Comparison of ENCODE assay signal across 8 cellular contexts in the genomic region with DNA sequence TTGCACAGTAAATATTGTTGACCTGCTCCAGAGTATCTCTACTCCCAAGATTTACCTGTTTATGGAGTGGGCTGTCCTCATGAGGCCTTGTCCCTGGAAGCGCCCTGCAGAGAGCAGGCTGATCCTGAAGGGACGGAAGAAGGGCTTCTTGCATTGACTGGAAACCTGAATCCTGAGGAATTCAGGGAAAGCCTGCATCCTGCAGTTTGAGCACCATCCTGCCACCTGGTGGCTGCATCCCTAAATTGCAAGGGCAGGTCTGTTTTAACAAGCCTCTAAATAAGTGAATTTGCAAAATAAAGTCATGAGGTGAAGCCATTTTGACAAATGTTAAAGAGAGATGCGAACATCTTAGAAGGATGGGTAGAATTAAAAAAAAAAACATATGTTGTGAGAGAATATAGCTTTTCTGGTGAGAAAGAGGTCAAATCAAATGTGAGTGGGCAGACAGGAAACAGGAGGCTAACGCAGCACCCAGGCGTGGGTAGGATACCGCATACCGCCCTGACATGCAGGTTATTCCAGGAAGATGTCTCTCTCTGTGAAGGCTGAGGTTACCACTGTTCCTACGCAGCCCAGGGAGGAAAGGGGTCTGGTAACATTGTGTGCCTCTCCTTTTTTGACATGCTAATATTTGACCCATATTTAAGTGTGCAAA.
A peak's percentile ranks its signal among the peaks of the same experiment; 100 is the strongest.
DNase-seq lines count a peak whose midpoint lies in the region; ATAC-seq and TF ChIP-seq lines count a peak whose summit lies in the region.

No MANE protein-coding gene starts in this region.

- no peak overlapping the region for H3K4me2 ChIP-seq in SU-DHL-6 (ENCODE audit: low read depth, low read length, poor library complexity, severe bottlenecking)

- H3K36me3 ChIP-seq in SU-DHL-6 (ENCODE audit: low read length) (no peaks in the 10 kb centered on the region), left lung (no peaks in the 10 kb centered on the region)

- H3K4me3 ChIP-seq in AG04449 (ENCODE audit: low read depth, low read length) (no peak overlapping the region), SU-DHL-6 (ENCODE audit: insufficient read depth, low read length, poor library complexity, severe bottlenecking) (no peak overlapping the region), astrocyte of the cerebellum (ENCODE audit: low read depth, low read length) (no peak overlapping the region), left lung (no peak overlapping the region)

- H2AFZ ChIP-seq in SU-DHL-6 (ENCODE audit: low read depth, low read length, severe bottlenecking) = no peak overlapping the region

- POLR2A ChIA-PET in AG04449 (lab: Yijun Ruan, JAX) = no interaction called here

- H3K9me2 ChIP-seq in SU-DHL-6 (replicated peaks; ENCODE audit: insufficient read depth, low read length) = no peaks in the 10 kb centered on the region

- H3K27ac ChIP-seq in SU-DHL-6 (ENCODE audit: low read depth, low read length) (no peak overlapping the region), left lung (no peak overlapping the region)

- H3K9me3 ChIP-seq in SU-DHL-6 (ENCODE audit: insufficient read depth, low read length) (no peaks in the 10 kb centered on the region), left lung (no peaks in the 10 kb centered on the region)

- CTCF ChIA-PET in AG04449 (lab: Yijun Ruan, JAX) = interaction anchor here (0.5 to 2.1 kb wide), 8 partner anchors 11 to 245 kb away, joined by 3 to 16 read pairs (median 4); no protein-coding TSS in a partner anchor

- no peaks in the 10 kb centered on the region for H3K79me2 ChIP-seq in SU-DHL-6 (ENCODE audit: insufficient read depth, low read length)

- no peaks in the 10 kb centered on the region for H3K27me3 ChIP-seq in SU-DHL-6 (ENCODE audit: low read length)
- no peaks in the 10 kb centered on the region for H3K27me3 ChIP-seq in left lung

- no peak for DNase-seq in AG04449 (ENCODE audit: low read depth, low spot score)
- peak; percentile 34 for DNase-seq in GM20000 (ENCODE audit: low spot score)
- no peak for DNase-seq in astrocyte of the cerebellum (ENCODE audit: low read depth)
- DNase-seq in left lung = peak in 1 of 2 donors; percentile 39
- DNase-seq in stimulated activated CD8-positive, alpha-beta memory T cell treated with anti-CD3 and anti-CD28 coated beads, Interleukin-7, amount 100 ng/mL, for 48 hours (ENCODE audit: extremely low read depth in 1 of 2, low read depth in 1 of 2) = peak; percentile 40 to 70
- no peak for DNase-seq in DMS79 (lab: John Stamatoyannopoulos, UW)

- intact Hi-C loops in left lung (cut with DNase I) = no loop called here

- H3K9ac ChIP-seq in SU-DHL-6 (ENCODE audit: low read length) = no peak overlapping the region

- in situ Hi-C loops in astrocyte of the cerebellum (cut with HindIII; ENCODE audit: low sequenced_read_pairs) = no loop called here

- no peaks in the 10 kb centered on the region for H3F3A ChIP-seq in SU-DHL-6 (ENCODE audit: insufficient read depth)

- peak; percentile 44 for TF ChIP-seq CTCF in AG04449 (IDR thresholded peaks at IDR 0.05; ENCODE audit: insufficient read depth, low read length, missing control alignments)
- TF ChIP-seq CTCF in GM20000 (IDR thresholded peaks at IDR 0.05; ENCODE audit: extremely low read depth, missing control alignments) = peak; percentile 58
- TF ChIP-seq CTCF in SU-DHL-6 (IDR thresholded peaks at IDR 0.05; ENCODE audit: insufficient read depth, low read length, poor library complexity, severe bottlenecking) = peak; percentile 95
- peak; percentile 53 for TF ChIP-seq CTCF in astrocyte of the cerebellum (IDR thresholded peaks at IDR 0.05; ENCODE audit: low read depth, low read length, missing control alignments)
- peak; percentile 76 to 77 for TF ChIP-seq CTCF in left lung (IDR thresholded peaks at IDR 0.05)

- H4K20me1 ChIP-seq in SU-DHL-6 (ENCODE audit: low read depth, low read length) = no peaks in the 10 kb centered on the region

- ATAC-seq in left lung (peak; percentile 79), HG02763 (IDR thresholded peaks at IDR 0.05; ENCODE audit: unreplicated experiment) (no peak)

- no peaks in the 10 kb centered on the region for H3K4me1 ChIP-seq in left lung

Comparison
In these comparisons a context has a peak if more than half of its experiments do, and no peak if none do; other contexts are left out.
1. DNase-seq: peak in GM20000 (single experiment) and stimulated activated CD8-positive, alpha-beta memory T cell treated with anti-CD3 and anti-CD28 coated beads, Interleukin-7, amount 100 ng/mL, for 48 hours (2 of 2); none in AG04449 (single experiment), astrocyte of the cerebellum (single experiment) and DMS79 (single experiment).
2. CTCF ChIP-seq: peak in every context shown above with its lines; median percentile 95 in SU-DHL-6; 76 in left lung; 58 in GM20000; 53 in astrocyte of the cerebellum; 44 in AG04449.